1 cellular context compared by ENCODE assay signal in genomic region chr5:179819296-179820126, GRCh38.
TF ChIP-seq lines count a peak whose summit lies in the region.

No MANE protein-coding gene starts in this region.

TF ChIP-seq in HEK293, 187 proteins besides CTCF, POLR2A, EP300 and RAD21 (continued from another document and continues in another):
- TF ChIP-seq PRDM2 (tag by site-specific recombination; IDR thresholded peaks at IDR 0.05; ENCODE audit: borderline replicate concordance), result no peak
- peak; percentile 43; the same call in 1 of the 2 replicates for TF ChIP-seq BCL11B (tag by site-specific recombination; IDR thresholded peaks at IDR 0.05; ENCODE audit: low read depth)
- TF ChIP-seq ZNF362 (tag by site-specific recombination; IDR thresholded peaks at IDR 0.05), result no peak
- TF ChIP-seq ZNF174 (tag by site-specific recombination; IDR thresholded peaks at IDR 0.05), result no peak
- TF ChIP-seq KLF16 (tag by site-specific recombination; IDR thresholded peaks at IDR 0.05), result no peak
- TF ChIP-seq ZBTB48 (tag by site-specific recombination; IDR thresholded peaks at IDR 0.05), result peak; percentile 9; the same call in 1 of the 2 replicates
- TF ChIP-seq ZNF677 (tag by site-specific recombination; IDR thresholded peaks at IDR 0.05), result no peak
- TF ChIP-seq ZSCAN30 (tag by site-specific recombination; IDR thresholded peaks at IDR 0.05), result no peak
- 0 out of 2 replicates have a peak, but pooled peaks have one; percentile 4 for TF ChIP-seq ZNF341 (tag by site-specific recombination; IDR thresholded peaks at IDR 0.05; ENCODE audit: low read depth)
- TF ChIP-seq KLF10 (tag by site-specific recombination; IDR thresholded peaks at IDR 0.05), result no peak; the same call in 1 of the 2 replicates
- no peak for TF ChIP-seq ZNF544 (tag by site-specific recombination; IDR thresholded peaks at IDR 0.05)
- no peak for TF ChIP-seq WT1 (tag by site-specific recombination; IDR thresholded peaks at IDR 0.05)
- no peak for TF ChIP-seq ZNF112 (tag by site-specific recombination; IDR thresholded peaks at IDR 0.05)
- TF ChIP-seq SCRT2 (tag by site-specific recombination; IDR thresholded peaks at IDR 0.05), result peak; percentile 97
- TF ChIP-seq ZNF621 (tag by site-specific recombination; IDR thresholded peaks at IDR 0.05), result no peak
- TF ChIP-seq ZNF211 (tag by site-specific recombination; IDR thresholded peaks at IDR 0.05; ENCODE audit: low read depth), result no peak
- no peak for TF ChIP-seq TSHZ1 (tag by site-specific recombination; IDR thresholded peaks at IDR 0.05; ENCODE audit: borderline replicate concordance)
- TF ChIP-seq ZNF155 (tag by site-specific recombination; IDR thresholded peaks at IDR 0.05), result no peak
- TF ChIP-seq ZNF654 (tag by site-specific recombination; IDR thresholded peaks at IDR 0.05; ENCODE audit: low read depth), result no peak
- TF ChIP-seq HIC1 (tag by site-specific recombination; IDR thresholded peaks at IDR 0.05), result peak; percentile 68
- peak; percentile 55 for TF ChIP-seq KLF9 (tag by site-specific recombination; IDR thresholded peaks at IDR 0.05; ENCODE audit: low read depth)
- TF ChIP-seq ZNF610 (tag by site-specific recombination; IDR thresholded peaks at IDR 0.05; ENCODE audit: borderline replicate concordance), result no peak
- TF ChIP-seq ZNF394 (tag by site-specific recombination; IDR thresholded peaks at IDR 0.05; ENCODE audit: borderline replicate concordance), result no peak; the same call in 1 of the 2 replicates
- TF ChIP-seq ZNF701 (tag by site-specific recombination; IDR thresholded peaks at IDR 0.05), result no peak
- TF ChIP-seq KLF1 (tag by site-specific recombination; IDR thresholded peaks at IDR 0.05), result no peak
- peak; percentile 95 for TF ChIP-seq ZNF600 (tag by site-specific recombination; IDR thresholded peaks at IDR 0.05)
- no peak for TF ChIP-seq ZNF23 (tag by site-specific recombination; IDR thresholded peaks at IDR 0.05; ENCODE audit: borderline replicate concordance)
- no peak for TF ChIP-seq AEBP2 (tag by site-specific recombination; IDR thresholded peaks at IDR 0.05; ENCODE audit: borderline replicate concordance)
- no peak for TF ChIP-seq ZNF830 (tag by site-specific recombination; IDR thresholded peaks at IDR 0.05; ENCODE audit: low read depth)
- no peak for TF ChIP-seq TRIM28 (IDR thresholded peaks at IDR 0.05; ENCODE audit: borderline replicate concordance, low read length)
- no peak for TF ChIP-seq ZBTB7A (tag by site-specific recombination; IDR thresholded peaks at IDR 0.05; ENCODE audit: low read depth)
- peak; percentile 72 for TF ChIP-seq ZBTB6 (tag by site-specific recombination; IDR thresholded peaks at IDR 0.05)
- TF ChIP-seq ELK4 (IDR thresholded peaks at IDR 0.05; ENCODE audit: borderline replicate concordance, low read depth, low read length), result no peak
- TF ChIP-seq PRDM4 (tag by site-specific recombination; IDR thresholded peaks at IDR 0.05), result no peak
- peak; percentile 41 for TF ChIP-seq ZNF398 (tag by site-specific recombination; IDR thresholded peaks at IDR 0.05)
- no peak for TF ChIP-seq SALL2 (tag by site-specific recombination; IDR thresholded peaks at IDR 0.05; ENCODE audit: borderline replicate concordance)
- TF ChIP-seq ZNF747 (tag by site-specific recombination; IDR thresholded peaks at IDR 0.05), result no peak
- TF ChIP-seq ZNF133 (tag by site-specific recombination; IDR thresholded peaks at IDR 0.05), result no peak
